ENCODE assay signal across 8 cellular contexts in genomic region chr11:62881579-62882427, GRCh38. TPM values are rescaled to one million over a fixed set of nuclear protein-coding genes. Genes with fewer than 3 reads are reported as not detected.
A peak's percentile ranks its signal among the peaks of the same experiment; 100 is the strongest.
DNase-seq lines count a peak whose midpoint lies in the region; ATAC-seq, FAIRE-seq and TF ChIP-seq lines count a peak whose summit lies in the region.

No MANE protein-coding gene starts in this region.

- no peaks in the 10 kb centered on the region for H3K27me3 Mint-ChIP-seq in activated T-helper 2 cell treated with anti-CD3 and anti-CD28 coated beads, Interferon-gamma antibody, Interleukin-2, Interleukin-4, amounts not matched to agents 10 μg/mL and 5 μg/mL and 100 μg/mL, durations not matched to agents 14 hours and 24 hours and 36 hours (ENCODE audit: low read depth)
- H3K27me3 Mint-ChIP-seq in neural progenitor cell (ENCODE audit: insufficient read depth, low read depth) = peaks cover 7% of the 10 kb centered on the region

- H3K36me3 ChIP-seq in neural progenitor cell (peaks cover 6% of the 10 kb centered on the region), stomach (peaks cover 36 to 47% (median 43%) of the 10 kb centered on the region in 4 donors)

- H3K9me3 ChIP-seq in neural progenitor cell (ENCODE audit: low read depth) (no peaks in the 10 kb centered on the region), stomach (no peaks in the 10 kb centered on the region)

- no peak for FAIRE-seq in D721Med (lab: Jason Lieb, UNC)

- H3K9me3 Mint-ChIP-seq in activated T-helper 2 cell treated with anti-CD3 and anti-CD28 coated beads, Interferon-gamma antibody, Interleukin-2, Interleukin-4, amounts not matched to agents 10 μg/mL and 5 μg/mL and 100 μg/mL, durations not matched to agents 14 hours and 24 hours and 36 hours = no peaks in the 10 kb centered on the region
- H3K9me3 Mint-ChIP-seq in neural progenitor cell = no peaks in the 10 kb centered on the region

- peak overlapping the region; percentile 95 for H3K27ac ChIP-seq in neural progenitor cell
- peak overlapping the region; percentile 99 to 100 (median 99) for H3K27ac ChIP-seq in stomach

- H3K4me3 Mint-ChIP-seq in activated T-helper 2 cell treated with anti-CD3 and anti-CD28 coated beads, Interferon-gamma antibody, Interleukin-2, Interleukin-4, amounts not matched to agents 10 μg/mL and 5 μg/mL and 100 μg/mL, durations not matched to agents 14 hours and 24 hours and 36 hours (ENCODE audit: low read depth) = peak overlapping the region; percentile 100
- H3K4me3 Mint-ChIP-seq in neural progenitor cell = peak overlapping the region; percentile 100

- H3K27me3 ChIP-seq in neural progenitor cell (no peaks in the 10 kb centered on the region), stomach (no peaks in the 10 kb centered on the region)

- H3K4me1 ChIP-seq in neural progenitor cell = peaks cover 29% of the 10 kb centered on the region
- peaks cover 43 to 87% (median 70%) of the 10 kb centered on the region in 4 donors for H3K4me1 ChIP-seq in stomach

- H2AFZ ChIP-seq in neural progenitor cell (replicated peaks) = peak overlapping the region; percentile 2

- peak overlapping the region; percentile 74 for H3K4me3 ChIP-seq in fibroblast of pulmonary artery (replicated peaks; ENCODE audit: low read depth, low read length)
- H3K4me3 ChIP-seq in neural progenitor cell = peak overlapping the region; percentile 63
- peak overlapping the region; percentile 79 to 96 (median 91) for H3K4me3 ChIP-seq in stomach

- DNase-seq in D721Med (ENCODE audit: insufficient read length, low spot score) (peak; percentile 53), HUDEP-2 (lab: John Stamatoyannopoulos, UW; ENCODE audit: unreplicated experiment in 76 of 76) (peak in 72 of 76 experiments; percentile 77 to 94 (median 90)), RKO (ENCODE audit: low spot score) (peak; percentile 98), fibroblast of pulmonary artery (ENCODE audit: low read depth) (peak; percentile 98), neural progenitor cell (ENCODE audit: low spot score) (peak; percentile 92), stomach (peak; percentile 94)
- peak; percentile 92 for DNase-seq in activated T-helper 2 cell treated with anti-CD3 and anti-CD28 coated beads, Interferon-gamma antibody, Interleukin-2, Interleukin-4, amounts not matched to agents 10 μg/mL and 5 μg/mL and 100 μg/mL, durations not matched to agents 14 hours and 24 hours and 36 hours (ENCODE audit: low spot score)

- TF ChIP-seq CTCF in D721Med (IDR thresholded peaks at IDR 0.05; ENCODE audit: insufficient read depth, missing control alignments) (no peak), fibroblast of pulmonary artery (IDR thresholded peaks at IDR 0.05; ENCODE audit: low read length, missing control alignments) (no peak), neural progenitor cell (IDR thresholded peaks at IDR 0.05) (no peak), stomach (IDR thresholded peaks at IDR 0.05) (no peak)

- peak overlapping the region; percentile 95 for H3K4me2 ChIP-seq in neural progenitor cell

- H4K20me1 ChIP-seq in neural progenitor cell (ENCODE audit: low read depth) = peaks cover 49% of the 10 kb centered on the region

- H3K79me2 ChIP-seq in neural progenitor cell (ENCODE audit: low read depth) = peaks cover 95% of the 10 kb centered on the region

- H3K9ac ChIP-seq in neural progenitor cell = peak overlapping the region; percentile 90

- H3K36me3 Mint-ChIP-seq in activated T-helper 2 cell treated with anti-CD3 and anti-CD28 coated beads, Interferon-gamma antibody, Interleukin-2, Interleukin-4, amounts not matched to agents 10 μg/mL and 5 μg/mL and 100 μg/mL, durations not matched to agents 14 hours and 24 hours and 36 hours (ENCODE audit: low read depth) = peaks cover 78% of the 10 kb centered on the region
- peaks cover 37% of the 10 kb centered on the region for H3K36me3 Mint-ChIP-seq in neural progenitor cell

- ATAC-seq in GM21390 (IDR thresholded peaks at IDR 0.05; ENCODE audit: unreplicated experiment) = peak; percentile 50

- TF ChIP-seq POLR2A in stomach (IDR thresholded peaks at IDR 0.05) = no peak

- peaks cover 79% of the 10 kb centered on the region for H3F3A ChIP-seq in neural progenitor cell (ENCODE audit: low read depth)

- 1 to 4% (median 2%) methylated on average over 17 to 21 of the region's 21 CpGs for WGBS in stomach, 5 donors

- no peak for TF ChIP-seq EP300 in stomach (IDR thresholded peaks at IDR 0.05)

- H3K27ac Mint-ChIP-seq in activated T-helper 2 cell treated with anti-CD3 and anti-CD28 coated beads, Interferon-gamma antibody, Interleukin-2, Interleukin-4, amounts not matched to agents 10 μg/mL and 5 μg/mL and 100 μg/mL, durations not matched to agents 14 hours and 24 hours and 36 hours = peak overlapping the region; percentile 100
- H3K27ac Mint-ChIP-seq in neural progenitor cell = peak overlapping the region; percentile 93

- peaks cover 55% of the 10 kb centered on the region for H3K4me1 Mint-ChIP-seq in activated T-helper 2 cell treated with anti-CD3 and anti-CD28 coated beads, Interferon-gamma antibody, Interleukin-2, Interleukin-4, amounts not matched to agents 10 μg/mL and 5 μg/mL and 100 μg/mL, durations not matched to agents 14 hours and 24 hours and 36 hours (ENCODE audit: low read depth)
- peaks cover 55% of the 10 kb centered on the region for H3K4me1 Mint-ChIP-seq in neural progenitor cell

- intact Hi-C loops in activated T-helper 2 cell treated with anti-CD3 and anti-CD28 coated beads, Interferon-gamma antibody, Interleukin-2, Interleukin-4, amounts not matched to agents 10 μg/mL and 5 μg/mL and 100 μg/mL, durations not matched to agents 14 hours and 24 hours and 36 hours (cut with micrococcal nuclease) = loop anchor here (1.0 to 2.0 kb wide), 3 partner anchors 41 to 173 kb away; partner anchors contain the start of gene HNRNPUL2
- intact Hi-C loops in stomach (cut with DNase I; ENCODE audit: low total_unique reads) = no loop called here

RNA-seq across cellular contexts. Expression of gene SLC3A2, which starts 1.1 kb away (rescaled TPM):
- total RNA-seq in activated T-helper 2 cell treated with anti-CD3 and anti-CD28 coated beads, Interferon-gamma antibody, Interleukin-2, Interleukin-4, amounts not matched to agents 10 μg/mL and 5 μg/mL and 100 μg/mL, durations not matched to agents 14 hours and 24 hours and 36 hours = 245 and 286 TPM in 2 replicates
- total RNA-seq in neural progenitor cell (ENCODE audit: low replicate concordance) (99.8 and 130 TPM in 2 replicates), stomach (100 to 1,000 TPM in 4 of 5 donors, 10 to 100 TPM in 1; 70.7 to 255 (median 141) TPM)
- polyA plus RNA-seq in stomach = 100 to 1,000 TPM in 1 of 3 donors, 10 to 100 TPM in 2; 36.0 to 176 (median 51.6) TPM

RNA-seq across cellular contexts. Expression of gene CHRM1, which starts 39.4 kb away (rescaled TPM):
- total RNA-seq in activated T-helper 2 cell treated with anti-CD3 and anti-CD28 coated beads, Interferon-gamma antibody, Interleukin-2, Interleukin-4, amounts not matched to agents 10 μg/mL and 5 μg/mL and 100 μg/mL, durations not matched to agents 14 hours and 24 hours and 36 hours = not detected in 2 replicates
- total RNA-seq in neural progenitor cell (ENCODE audit: low replicate concordance) (not detected in 2 replicates), stomach (10 to 100 TPM in 1 of 5 donors, 1 to 10 TPM in 2, under 1 TPM in 1, not detected in 1; 0.73 to 19.4 (median 6.6) TPM)
- polyA plus RNA-seq in stomach = under 1 TPM in 2 of 3 donors, not detected in 1; 0.12 to 0.48 TPM

RNA-seq across cellular contexts. Expression of gene WDR74, which starts 42.4 kb away (rescaled TPM):
- 109 and 112 TPM in 2 replicates for total RNA-seq in activated T-helper 2 cell treated with anti-CD3 and anti-CD28 coated beads, Interferon-gamma antibody, Interleukin-2, Interleukin-4, amounts not matched to agents 10 μg/mL and 5 μg/mL and 100 μg/mL, durations not matched to agents 14 hours and 24 hours and 36 hours
- total RNA-seq in neural progenitor cell (ENCODE audit: low replicate concordance) = 40.0 and 47.4 TPM in 2 replicates
- 10 to 100 TPM; 27.7 to 57.6 (median 41.2) TPM for total RNA-seq in stomach
- 10 to 100 TPM; 47.2 to 67.9 (median 48.8) TPM for polyA plus RNA-seq in stomach

RNA-seq across cellular contexts. Expression of gene TEX54, which starts 49.2 kb away (rescaled TPM):
- 1.2 TPM in 1 of 2 replicates, not detected in the other for total RNA-seq in activated T-helper 2 cell treated with anti-CD3 and anti-CD28 coated beads, Interferon-gamma antibody, Interleukin-2, Interleukin-4, amounts not matched to agents 10 μg/mL and 5 μg/mL and 100 μg/mL, durations not matched to agents 14 hours and 24 hours and 36 hours
- total RNA-seq in neural progenitor cell (ENCODE audit: low replicate concordance) (not detected in 2 replicates), stomach (not detected)
- polyA plus RNA-seq in stomach = not detected

RNA-seq across cellular contexts. Expression of gene STX5, which starts 50.0 kb away (rescaled TPM):
- 37.4 and 41.9 TPM in 2 replicates for total RNA-seq in activated T-helper 2 cell treated with anti-CD3 and anti-CD28 coated beads, Interferon-gamma antibody, Interleukin-2, Interleukin-4, amounts not matched to agents 10 μg/mL and 5 μg/mL and 100 μg/mL, durations not matched to agents 14 hours and 24 hours and 36 hours
- total RNA-seq in neural progenitor cell (ENCODE audit: low replicate concordance) = 30.2 and 32.9 TPM in 2 replicates
- total RNA-seq in stomach = 10 to 100 TPM in 4 of 5 donors, 1 to 10 TPM in 1; 8.2 to 48.1 (median 24.2) TPM
- 10 to 100 TPM; 21.7 to 44.6 (median 29.3) TPM for polyA plus RNA-seq in stomach

Comparison
In these comparisons a context has a peak if more than half of its experiments do, and no peak if none do; other contexts are left out.
1. Peak in every context shown above with its lines: DNase-seq, ATAC-seq, H3K4me3 ChIP-seq and H3K27ac ChIP-seq.